In genomic region chr3:90180543-90180942, GRCh38 we compare ENCODE assay signal across 37 cellular contexts.
"Had no signal": no experiment of that assay in that cellular context is flagged by ENCODE, and none has a peak within 500 bp of the region (broad histone marks: within the 10 kb centered on the region; RNA-seq: fewer than 3 reads in every experiment).

No MANE protein-coding gene starts in this region.

- H3K4me3 Mint-ChIP-seq: activated B cell treated with CpG ODN at 0.5 μM for 24 hours; activated CD4-positive, alpha-beta memory T cell treated with anti-CD3 and anti-CD28 coated beads for 36 hours; activated CD4-positive, alpha-beta T cell treated with anti-CD3 and anti-CD28 coated beads, Interleukin-2, amount 10 ng/mL, durations not matched to agents 24 days and 14 days; activated CD8-positive, alpha-beta T cell treated with anti-CD3 and anti-CD28 coated beads for 36 hours; activated naive CD4-positive, alpha-beta T cell treated with anti-CD3 and anti-CD28 coated beads for 36 hours; activated naive CD8-positive, alpha-beta T cell treated with anti-CD3 and anti-CD28 coated beads for 36 hours; activated T-cell treated with anti-CD3 and anti-CD28 coated beads, Interleukin-2, amount 50 U/mL, for 4 hours; activated T-cell treated with anti-CD3 and anti-CD28 coated beads, Interleukin-2, amount 50 U/mL, for 72 hours; activated T-helper 1 cell treated with anti-CD3 and anti-CD28 coated beads, Interleukin-12 subunit alpha, Interleukin-12 subunit beta, Interleukin-2, Interleukin-4 antibody, amounts not matched to agents 30 ng/mL and 10 ng/mL and 1 ng/mL, durations not matched to agents 14 hours and 24 hours and 36 hours; activated T-helper 17 cell treated with anti-CD3 and anti-CD28 coated beads, Interleukin-2, amount 50 U/mL, for 72 hours; central memory CD8-positive, alpha-beta T cell; T-helper 1 cell treated with Interleukin-12 subunit alpha and Interleukin-12 subunit beta and Interleukin-4 antibody, amounts not matched to agents 30 μg/mL and 1 μg/mL, for 36 hours; T-helper 2 cell treated with Interferon-gamma antibody and Interleukin-4, amounts not matched to agents 5 μg/mL and 100 μg/mL, for 36 hours had no signal

- H3K9me3 Mint-ChIP-seq: activated B cell treated with CpG ODN at 0.5 μM for 24 hours had no signal

- H3K36me3 Mint-ChIP-seq: activated CD4-positive, alpha-beta memory T cell treated with anti-CD3 and anti-CD28 coated beads for 36 hours; activated naive CD8-positive, alpha-beta T cell treated with anti-CD3 and anti-CD28 coated beads for 36 hours had no signal

- H3K4me1 ChIP-seq: adrenal gland, body of pancreas, breast epithelium had no signal

- H3K4me1 Mint-ChIP-seq: activated B cell treated with CpG ODN at 0.5 μM for 24 hours; activated T-helper 17 cell treated with anti-CD3 and anti-CD28 coated beads, Interleukin-2, amount 50 U/mL, for 72 hours; central memory CD8-positive, alpha-beta T cell had no signal

- H3K27ac Mint-ChIP-seq: activated B cell treated with CpG ODN at 0.5 μM for 24 hours; activated CD4-positive, alpha-beta memory T cell treated with anti-CD3 and anti-CD28 coated beads for 36 hours; activated CD4-positive, alpha-beta T cell treated with anti-CD3 and anti-CD28 coated beads, Interleukin-2, amount 10 ng/mL, durations not matched to agents 24 days and 14 days; activated CD8-positive, alpha-beta T cell treated with anti-CD3 and anti-CD28 coated beads for 36 hours; activated naive CD4-positive, alpha-beta T cell treated with anti-CD3 and anti-CD28 coated beads for 36 hours; activated naive CD4-positive, alpha-beta T cell treated with anti-CD3 and anti-CD28 coated beads, Interleukin-2, amount 50 U/mL, for 72 hours; activated naive CD8-positive, alpha-beta T cell treated with anti-CD3 and anti-CD28 coated beads for 36 hours; activated T-cell treated with anti-CD3 and anti-CD28 coated beads, Interleukin-2, amount 50 U/mL, for 72 hours; activated T-helper 1 cell treated with anti-CD3 and anti-CD28 coated beads, Interleukin-12 subunit alpha, Interleukin-12 subunit beta, Interleukin-2, Interleukin-4 antibody, amounts not matched to agents 30 ng/mL and 10 ng/mL and 1 ng/mL, durations not matched to agents 14 hours and 24 hours and 36 hours; activated T-helper 17 cell treated with anti-CD3 and anti-CD28 coated beads, Interleukin-2, amount 50 U/mL, for 72 hours; T-helper 1 cell treated with Interleukin-12 subunit alpha and Interleukin-12 subunit beta and Interleukin-4 antibody, amounts not matched to agents 30 μg/mL and 1 μg/mL, for 36 hours; T-helper 2 cell treated with Interferon-gamma antibody and Interleukin-4, amounts not matched to agents 5 μg/mL and 100 μg/mL, for 36 hours had no signal

- H3K4me3 ChIP-seq: adrenal gland, body of pancreas, breast epithelium had no signal

- H3K36me3 ChIP-seq: adrenal gland, brain microvascular endothelial cell, breast epithelium had no signal

- ATAC-seq: activated CD8-positive, alpha-beta T cell treated with anti-CD3 and anti-CD28 coated beads for 36 hours; activated naive CD4-positive, alpha-beta T cell treated with anti-CD3 and anti-CD28 coated beads, Interleukin-2, amount 50 U/mL, for 72 hours; activated T-cell treated with anti-CD3 and anti-CD28 coated beads, Interleukin-2, amount 50 U/mL, for 4 hours; activated T-cell treated with anti-CD3 and anti-CD28 coated beads, Interleukin-2, amount 50 U/mL, for 72 hours; activated T-helper 17 cell treated with anti-CD3 and anti-CD28 coated beads, Interleukin-2, amount 50 U/mL, for 72 hours; body of pancreas had no signal

- DNase-seq: activated B cell treated with CpG ODN at 0.5 μM for 24 hours; activated CD4-positive, alpha-beta memory T cell treated with anti-CD3 and anti-CD28 coated beads for 36 hours; activated CD4-positive, alpha-beta T cell treated with anti-CD3 and anti-CD28 coated beads for 4 hours; activated CD4-positive, alpha-beta T cell treated with anti-CD3 and anti-CD28 coated beads, Interleukin-2, amount 10 ng/mL, durations not matched to agents 24 days and 14 days; activated CD4-positive, alpha-beta T cell treated with anti-CD3 and anti-CD28 coated beads, Interleukin-2, amount 50 U/mL, for 1 hour; activated CD4-positive, alpha-beta T cell treated with anti-CD3 and anti-CD28 coated beads, Interleukin-2, amount 50 U/mL, for 4 hours; activated CD4-positive, CD25-positive, alpha-beta regulatory T cell treated with anti-CD3 and anti-CD28 coated beads, Interleukin-2, amount 50 U/mL, for 72 hours; activated CD8-positive, alpha-beta memory T cell treated with anti-CD3 and anti-CD28 coated beads, Interleukin-2, amount 50 U/mL, for 4 hours; activated CD8-positive, alpha-beta T cell treated with anti-CD3 and anti-CD28 coated beads for 36 hours; activated effector memory CD4-positive, alpha-beta T cell treated with anti-CD3 and anti-CD28 coated beads, Interleukin-2, amount 50 U/mL, for 16 hours; activated gamma-delta T cell treated with Interleukin-2 at 50 U/mL for 16 hours; activated naive CD4-positive, alpha-beta T cell; activated naive CD4-positive, alpha-beta T cell treated with anti-CD3 and anti-CD28 coated beads for 36 hours; activated naive CD4-positive, alpha-beta T cell treated with anti-CD3 and anti-CD28 coated beads, Interleukin-2, amount 50 U/mL, for 16 hours; activated naive CD8-positive, alpha-beta T cell treated with anti-CD3 and anti-CD28 coated beads for 36 hours; activated T-cell treated with anti-CD3 and anti-CD28 coated beads for 4 hours; activated T-cell treated with anti-CD3 and anti-CD28 coated beads, Interleukin-2, amount 50 U/mL, for 1 hour; activated T-cell treated with anti-CD3 and anti-CD28 coated beads, Interleukin-2, amount 50 U/mL, for 4 hours; activated T-cell treated with anti-CD3 and anti-CD28 coated beads, Interleukin-2, amount 50 U/mL, for 72 hours; adrenal gland; amniotic stem cell; aorta; body of pancreas; brain microvascular endothelial cell; cerebellar nuclear complex; T-helper 2 cell; T-helper 9 cell had no signal

- H3K27me3 ChIP-seq: adrenal gland, body of pancreas, brain microvascular endothelial cell, breast epithelium had no signal

- H3K9me3 ChIP-seq: adrenal gland, body of pancreas, breast epithelium had no signal

- H3K27ac ChIP-seq: adrenal gland, body of pancreas, brain microvascular endothelial cell, breast epithelium, VCaP had no signal

- FAIRE-seq: astrocyte, TTC549 had no signal

- H3K27me3 Mint-ChIP-seq: activated B cell treated with CpG ODN at 0.5 μM for 24 hours; activated CD4-positive, alpha-beta memory T cell treated with anti-CD3 and anti-CD28 coated beads for 36 hours; activated CD4-positive, alpha-beta T cell treated with anti-CD3 and anti-CD28 coated beads, Interleukin-2, amount 10 ng/mL, durations not matched to agents 24 days and 14 days; activated CD8-positive, alpha-beta T cell treated with anti-CD3 and anti-CD28 coated beads for 36 hours; activated naive CD8-positive, alpha-beta T cell treated with anti-CD3 and anti-CD28 coated beads for 36 hours; activated T-helper 17 cell treated with anti-CD3 and anti-CD28 coated beads, Interleukin-2, amount 50 U/mL, for 72 hours; central memory CD8-positive, alpha-beta T cell had no signal
